In the genomic region with DNA sequence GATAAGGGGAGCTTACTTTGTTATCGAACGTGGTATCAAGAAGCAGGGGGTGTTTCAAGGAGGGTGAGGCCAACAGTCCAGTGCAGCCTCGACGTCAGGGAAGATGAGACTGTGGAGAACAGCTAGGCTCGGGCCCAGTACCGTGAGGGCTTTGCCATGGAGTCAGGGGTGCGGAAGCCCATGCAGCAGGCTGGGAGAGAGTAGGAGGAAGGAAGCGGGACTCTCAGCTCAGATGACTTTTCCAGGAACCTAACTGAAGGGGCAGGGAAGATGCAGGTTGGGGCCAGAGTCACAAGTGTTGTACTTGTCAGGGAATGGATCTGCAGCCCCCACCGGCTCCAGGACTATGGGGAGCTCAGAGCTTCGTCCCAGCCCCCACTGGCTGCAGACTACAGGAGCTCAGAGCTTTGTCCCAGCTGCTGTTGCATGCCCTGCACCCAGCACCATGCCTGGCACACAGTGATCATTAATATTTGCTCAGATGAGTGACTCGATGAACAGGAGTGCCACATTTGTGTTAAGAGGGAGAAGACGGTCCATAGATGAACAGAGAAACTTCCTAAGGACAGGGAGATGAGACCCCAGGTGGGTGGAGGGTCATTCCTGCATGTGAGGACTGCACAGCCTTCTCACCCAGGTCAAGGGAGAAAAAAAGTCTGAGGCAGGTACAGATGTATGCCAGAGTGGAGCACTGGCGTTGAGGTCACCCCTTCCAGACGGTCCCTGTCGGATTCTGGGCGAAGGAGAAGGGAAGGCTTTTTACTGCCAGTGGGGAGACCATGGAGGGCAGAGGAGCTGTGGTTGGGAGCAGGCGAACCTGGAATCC, we compare ENCODE assay signal across 12 cellular contexts. TPM values are rescaled to one million over a fixed set of nuclear protein-coding genes. Genes with fewer than 3 reads are reported as not detected.
DNase-seq lines count a peak whose midpoint lies in the region; ATAC-seq lines count a peak whose summit lies in the region.
"Had no signal": no experiment of that assay in that cellular context is flagged by ENCODE, and none has a peak within 500 bp of the region (broad histone marks: within the 10 kb centered on the region; RNA-seq: fewer than 3 reads in every experiment).

No MANE protein-coding gene starts in this region.

- ATAC-seq in GM19023 (IDR thresholded peaks at IDR 0.05; ENCODE audit: unreplicated experiment) (peak; percentile 27), GM21576 (IDR thresholded peaks at IDR 0.05; ENCODE audit: unreplicated experiment) (peak; percentile 16), HG03159 (IDR thresholded peaks at IDR 0.05; ENCODE audit: unreplicated experiment) (peak; percentile 18), naive B cell (ENCODE audit: low read depth in 2 of 2) (peak; percentile 7 to 21)

- H3K4me3 Mint-ChIP-seq in naive B cell = no peak overlapping the region
- H3K4me3 Mint-ChIP-seq: stimulated activated naive CD8-positive, alpha-beta T cell treated with anti-CD3 and anti-CD28 coated beads, Interleukin-15, Interleukin-2, amounts not matched to agents 100 ng/mL and 50 ng/mL, for 24 hours had no signal

- peaks cover 0 to 4% (median under 1%) of the 10 kb centered on the region in 3 donors for H3K27me3 Mint-ChIP-seq in naive B cell
- H3K27me3 Mint-ChIP-seq: stimulated activated naive CD8-positive, alpha-beta T cell treated with anti-CD3 and anti-CD28 coated beads, Interleukin-15, Interleukin-2, amounts not matched to agents 100 ng/mL and 50 ng/mL, for 24 hours had no signal

- peak overlapping the region in 3 of 6 donors; percentile 35 to 88 (median 86) for H3K27ac Mint-ChIP-seq in naive B cell
- H3K27ac Mint-ChIP-seq: stimulated activated naive CD8-positive, alpha-beta T cell treated with anti-CD3 and anti-CD28 coated beads, Interleukin-15, Interleukin-2, amounts not matched to agents 100 ng/mL and 50 ng/mL, for 24 hours had no signal

- DNase-seq in naive B cell (no peak), cerebellum (ENCODE audit: low spot score) (no peak), OCI-M1 (lab: John Stamatoyannopoulos, UW) (no peak)
- DNase-seq in effector CD4-positive, alpha-beta T cell = no peak
- DNase-seq: activated CD8-positive, alpha-beta memory T cell treated with anti-CD3 and anti-CD28 coated beads, Interleukin-2, amount 50 U/mL, for 48 hours; aorta; lower lobe of right lung; NCI-H510A treated with DMSO at 0.1 percent for 48 hours had no signal

- peaks cover 12 to 19% (median 15%) of the 10 kb centered on the region in 3 donors for H3K4me1 Mint-ChIP-seq in naive B cell

- no peaks in the 10 kb centered on the region for H3K36me3 Mint-ChIP-seq in naive B cell

- no peaks in the 10 kb centered on the region for H3K9me3 Mint-ChIP-seq in naive B cell
- H3K9me3 Mint-ChIP-seq: stimulated activated naive CD8-positive, alpha-beta T cell treated with anti-CD3 and anti-CD28 coated beads, Interleukin-15, Interleukin-2, amounts not matched to agents 100 ng/mL and 50 ng/mL, for 24 hours had no signal

RNA-seq across cellular contexts. Expression of gene PTGR3, which starts 36.4 kb away (rescaled TPM):
- 10 to 100 TPM; 14.7 to 36.8 (median 22.5) TPM for polyA plus RNA-seq in naive B cell (ENCODE audit: low read depth in 6 of 6)
- 26.1 TPM for total RNA-seq in cerebellum

RNA-seq across cellular contexts. Expression of gene TSHZ1, which starts 38.1 kb away (rescaled TPM):
- 1 to 10 TPM in 5 of 6 donors, under 1 TPM in 1; 0.41 to 2.2 (median 1.7) TPM for polyA plus RNA-seq in naive B cell (ENCODE audit: low read depth in 6 of 6)
- 14.4 TPM for total RNA-seq in cerebellum
